ENCODE assay signal across 11 cellular contexts in genomic region chr7:28986723-28987122, GRCh38. TPM values are rescaled to one million over a fixed set of nuclear protein-coding genes. Genes with fewer than 3 reads are reported as not detected.
A peak's percentile ranks its signal among the peaks of the same experiment; 100 is the strongest.
DNase-seq lines count a peak whose midpoint lies in the region; ATAC-seq and TF ChIP-seq lines count a peak whose summit lies in the region.
"Had no signal": no experiment of that assay in that cellular context is flagged by ENCODE, and none has a peak within 500 bp of the region (broad histone marks: within the 10 kb centered on the region; RNA-seq: fewer than 3 reads in every experiment).

No MANE protein-coding gene starts in this region.

- peak; percentile 14 for ATAC-seq in thoracic aorta (ENCODE audit: insufficient number of reproducible peaks, low FRiP score, low read depth)
- no peak for ATAC-seq in activated CD4-positive, CD25-positive, alpha-beta regulatory T cell treated with anti-CD3 and anti-CD28 coated beads, Interleukin-2, amount 50 U/mL, for 24 hours

- H3K23ac ChIP-seq in mesendoderm (ENCODE audit: low read length), result no peak overlapping the region

- CTCF ChIA-PET in HEK293T (lab: Yijun Ruan, JAX), result interaction anchor here (1.2 kb wide), 1 partner anchor 101 kb away, joined by 4 read pairs; no protein-coding TSS in a partner anchor

- WGBS in mesendoderm (ENCODE audit: extremely low coverage, insufficient coverage, low lambda C conversion rate), result no CpG with 5 or more reads among the region's 2 CpGs

- no peak overlapping the region for H2BK120ac ChIP-seq in mesendoderm (ENCODE audit: low read depth, low read length)

- no peak overlapping the region for H3K4me3 ChIP-seq in Karpas-422 (ENCODE audit: low read length)
- H3K4me3 ChIP-seq in thoracic aorta, result no peak overlapping the region
- no peak overlapping the region for H3K4me3 ChIP-seq in mesendoderm (ENCODE audit: low read length)

- no peaks in the 10 kb centered on the region for H3K79me1 ChIP-seq in mesendoderm (ENCODE audit: low read length)

- H3K36me3 Mint-ChIP-seq in dendritic cell treated with granulocyte-macrophage colony-stimulating factor and Interleukin-4, amounts not matched to agents 40 ng/mL and 50 ng/mL, for 4 days (ENCODE audit: low read depth), result no peaks in the 10 kb centered on the region

- H4K20me1 ChIP-seq in Karpas-422 (ENCODE audit: insufficient read depth, low read depth, low read length), result no peaks in the 10 kb centered on the region

- DNase-seq in Karpas-422 (peak; percentile 28), medulla oblongata (ENCODE audit: extremely low spot score) (peak; percentile 59), thoracic aorta (ENCODE audit: low spot score) (no peak), mesendoderm (no peak), HEK293T (ENCODE audit: extremely low spot score) (no peak), glomerular visceral epithelial cell (ENCODE audit: extremely low spot score) (no peak)
- DNase-seq: activated CD4-positive, alpha-beta T cell treated with anti-CD3 and anti-CD28 coated beads for 4 hours; NCI-H146 had no signal

- peak overlapping the region; percentile 15 for H3K27ac Mint-ChIP-seq in dendritic cell treated with granulocyte-macrophage colony-stimulating factor and Interleukin-4, amounts not matched to agents 40 ng/mL and 50 ng/mL, for 4 days
- H3K27ac Mint-ChIP-seq: stimulated activated naive CD8-positive, alpha-beta T cell treated with anti-CD3 and anti-CD28 coated beads, Interleukin-15, Interleukin-2, amounts not matched to agents 100 ng/mL and 50 ng/mL, for 24 hours had no signal

- H3K4me3 Mint-ChIP-seq in dendritic cell treated with granulocyte-macrophage colony-stimulating factor and Interleukin-4, amounts not matched to agents 40 ng/mL and 50 ng/mL, for 4 days, result no peak overlapping the region
- H3K4me3 Mint-ChIP-seq: stimulated activated naive CD8-positive, alpha-beta T cell treated with anti-CD3 and anti-CD28 coated beads, Interleukin-15, Interleukin-2, amounts not matched to agents 100 ng/mL and 50 ng/mL, for 24 hours had no signal

- H3K4ac ChIP-seq in mesendoderm (ENCODE audit: low read depth, low read length), result no peak overlapping the region

- no peak overlapping the region for H3K56ac ChIP-seq in mesendoderm (ENCODE audit: low read length)

- H3K27me3 ChIP-seq in Karpas-422 (ENCODE audit: low read length), result no peaks in the 10 kb centered on the region
- H3K27me3 ChIP-seq in thoracic aorta (replicated peaks; ENCODE audit: insufficient read depth), result no peaks in the 10 kb centered on the region
- no peaks in the 10 kb centered on the region for H3K27me3 ChIP-seq in mesendoderm (ENCODE audit: insufficient read depth, low read length, poor library complexity)

- no peaks in the 10 kb centered on the region for H3K36me3 ChIP-seq in Karpas-422 (ENCODE audit: insufficient read depth, low read length)
- no peaks in the 10 kb centered on the region for H3K36me3 ChIP-seq in thoracic aorta
- no peaks in the 10 kb centered on the region for H3K36me3 ChIP-seq in mesendoderm (ENCODE audit: control insufficient read depth, insufficient read depth, low read length)

- intact Hi-C loops in dendritic cell treated with granulocyte-macrophage colony-stimulating factor and Interleukin-4, amounts not matched to agents 40 ng/mL and 50 ng/mL, for 4 days (cut with micrococcal nuclease), result no loop called here

- H2AFZ ChIP-seq in Karpas-422 (ENCODE audit: low read length), result no peak overlapping the region

- no peaks in the 10 kb centered on the region for H3K79me2 ChIP-seq in Karpas-422 (ENCODE audit: low read length)
- no peaks in the 10 kb centered on the region for H3K79me2 ChIP-seq in mesendoderm (ENCODE audit: control insufficient read depth, insufficient read depth, low read length)

- H3K4me2 ChIP-seq in Karpas-422 (ENCODE audit: low read depth, low read length, poor library complexity, severe bottlenecking) (no peak overlapping the region), mesendoderm (ENCODE audit: low read length) (no peak overlapping the region)

- POLR2A ChIA-PET in HEK293T (lab: Yijun Ruan, JAX), result no interaction called here

- TF ChIP-seq CTCF in thoracic aorta (IDR thresholded peaks at IDR 0.05), result no peak

- H2AK5ac ChIP-seq in mesendoderm (ENCODE audit: low read length), result no peak overlapping the region

- H3K9me3 Mint-ChIP-seq in dendritic cell treated with granulocyte-macrophage colony-stimulating factor and Interleukin-4, amounts not matched to agents 40 ng/mL and 50 ng/mL, for 4 days, result no peaks in the 10 kb centered on the region
- H3K9me3 Mint-ChIP-seq: stimulated activated naive CD8-positive, alpha-beta T cell treated with anti-CD3 and anti-CD28 coated beads, Interleukin-15, Interleukin-2, amounts not matched to agents 100 ng/mL and 50 ng/mL, for 24 hours had no signal

- no peaks in the 10 kb centered on the region for H3K9me3 ChIP-seq in Karpas-422 (ENCODE audit: low read length)
- H3K9me3 ChIP-seq in thoracic aorta, result no peaks in the 10 kb centered on the region

- no peak overlapping the region for H2BK5ac ChIP-seq in mesendoderm (ENCODE audit: low read length)

- H4K5ac ChIP-seq in mesendoderm (ENCODE audit: low read length), result no peak overlapping the region

- H2BK15ac ChIP-seq in mesendoderm (replicated peaks; ENCODE audit: low read depth), result no peak overlapping the region

- peaks cover 51% of the 10 kb centered on the region for H3K4me1 Mint-ChIP-seq in dendritic cell treated with granulocyte-macrophage colony-stimulating factor and Interleukin-4, amounts not matched to agents 40 ng/mL and 50 ng/mL, for 4 days (ENCODE audit: low read depth)

- H3K27ac ChIP-seq in Karpas-422 (ENCODE audit: low read length), result no peak overlapping the region
- H3K27ac ChIP-seq in thoracic aorta, result no peak overlapping the region
- no peak overlapping the region for H3K27ac ChIP-seq in mesendoderm (ENCODE audit: low read depth, low read length)

- no peaks in the 10 kb centered on the region for H3K4me1 ChIP-seq in Karpas-422 (ENCODE audit: low read length)
- H3K4me1 ChIP-seq in thoracic aorta (ENCODE audit: control insufficient read depth in 1 of 2, low read depth in 2 of 2), result peaks cover 4 to 13% of the 10 kb centered on the region in 2 donors
- H3K4me1 ChIP-seq in mesendoderm (ENCODE audit: control insufficient read depth, low read depth, low read length), result no peaks in the 10 kb centered on the region

- H3K9me2 ChIP-seq in Karpas-422 (replicated peaks; ENCODE audit: insufficient read depth, low read length), result no peaks in the 10 kb centered on the region

- H3K27me3 Mint-ChIP-seq in dendritic cell treated with granulocyte-macrophage colony-stimulating factor and Interleukin-4, amounts not matched to agents 40 ng/mL and 50 ng/mL, for 4 days, result peaks cover 2% of the 10 kb centered on the region

- H3K9ac ChIP-seq in Karpas-422 (ENCODE audit: low read length) (no peak overlapping the region), mesendoderm (ENCODE audit: low read length) (no peak overlapping the region)

- no peak overlapping the region for H3K18ac ChIP-seq in mesendoderm (ENCODE audit: low read length)

- H4K8ac ChIP-seq in mesendoderm (ENCODE audit: low read depth, low read length), result no peak overlapping the region

TF ChIP-seq in HEK293T, 16 proteins besides CTCF, POLR2A, EP300 and RAD21:
- TF ChIP-seq HDGF (IDR thresholded peaks at IDR 0.05; ENCODE audit: borderline replicate concordance), result no peak
- TF ChIP-seq FOXM1 (IDR thresholded peaks at IDR 0.05; ENCODE audit: borderline replicate concordance), result no peak
- TF ChIP-seq LEF1 (IDR thresholded peaks at IDR 0.05; ENCODE audit: borderline replicate concordance), result no peak
- no peak for TF ChIP-seq CTBP1 (IDR thresholded peaks at IDR 0.05; ENCODE audit: borderline replicate concordance)
- TF ChIP-seq PKNOX1 (IDR thresholded peaks at IDR 0.05), result no peak
- no peak for TF ChIP-seq FOXA1 (IDR thresholded peaks at IDR 0.05)
- TF ChIP-seq FOXK2 (IDR thresholded peaks at IDR 0.05), result no peak
- TF ChIP-seq L3MBTL2 (conservative IDR thresholded peaks at IDR 0.05), result no peak
- no peak for TF ChIP-seq NFRKB (IDR thresholded peaks at IDR 0.05)

RNA-seq across cellular contexts. Expression of gene TRIL, which starts 28.6 kb away (rescaled TPM):
- not detected in 2 replicates for total RNA-seq in Karpas-422 (2014; rRNA removed; shearing (Covaris generic); ENCODE audit: low replicate concordance)
- total RNA-seq in thoracic aorta, result 1 to 10 TPM in 1 of 2 donors, under 1 TPM in 1; 0.49 to 2.6 TPM
- polyA plus RNA-seq in mesendoderm (2013, experiment 1 of 2), result 1.2 TPM
- polyA plus RNA-seq in mesendoderm (2013, experiment 2 of 2), result 1.2 TPM

Comparison
In these comparisons a context has a peak if more than half of its experiments do, and no peak if none do; other contexts are left out.
1. DNase-seq: peak in Karpas-422 (single experiment) and medulla oblongata (single experiment); none in thoracic aorta (single experiment), mesendoderm (single experiment), HEK293T (single experiment) and glomerular visceral epithelial cell (single experiment).